In genomic region chr2:239368906-239369584, GRCh38 we compare ENCODE assay signal across 8 cellular contexts. TPM values are rescaled to one million over a fixed set of nuclear protein-coding genes. Genes with fewer than 3 reads are reported as not detected.
A peak's percentile ranks its signal among the peaks of the same experiment; 100 is the strongest.
DNase-seq lines count a peak whose midpoint lies in the region; ATAC-seq lines count a peak whose summit lies in the region.

No MANE protein-coding gene starts in this region.

- CTCF ChIA-PET in activated CD4-positive, alpha-beta T cell treated with anti-CD3 and anti-CD28 coated beads for 36 hours (lab: Charles Lee) = interaction anchor here (1.0 to 2.7 kb wide), 4 partner anchors 9 to 75 kb away, joined by 3 to 21 read pairs (median 4); no protein-coding TSS in a partner anchor

- peak overlapping the region; percentile 90 for H3K27ac Mint-ChIP-seq in activated CD4-positive, alpha-beta T cell treated with anti-CD3 and anti-CD28 coated beads for 36 hours
- peak overlapping the region; percentile 92 for H3K27ac Mint-ChIP-seq in activated T-helper 1 cell treated with anti-CD3 and anti-CD28 coated beads, Interleukin-12 subunit alpha, Interleukin-12 subunit beta, Interleukin-2, Interleukin-4 antibody, amounts not matched to agents 30 ng/mL and 10 ng/mL and 1 ng/mL, durations not matched to agents 14 hours and 24 hours and 36 hours

- H3K36me3 Mint-ChIP-seq in activated CD4-positive, alpha-beta T cell treated with anti-CD3 and anti-CD28 coated beads for 36 hours (ENCODE audit: low read depth) = peaks cover 5% of the 10 kb centered on the region
- peaks cover 12% of the 10 kb centered on the region for H3K36me3 Mint-ChIP-seq in activated T-helper 1 cell treated with anti-CD3 and anti-CD28 coated beads, Interleukin-12 subunit alpha, Interleukin-12 subunit beta, Interleukin-2, Interleukin-4 antibody, amounts not matched to agents 30 ng/mL and 10 ng/mL and 1 ng/mL, durations not matched to agents 14 hours and 24 hours and 36 hours (ENCODE audit: low read depth)

- DNase-seq in activated CD4-positive, alpha-beta T cell treated with anti-CD3 and anti-CD28 coated beads for 36 hours = no peak
- DNase-seq in activated CD4-positive, alpha-beta T cell treated with anti-CD3 and anti-CD28 coated beads for 4 hours = no peak
- DNase-seq in activated T-helper 1 cell treated with anti-CD3 and anti-CD28 coated beads, Interleukin-12 subunit alpha, Interleukin-12 subunit beta, Interleukin-2, Interleukin-4 antibody, amounts not matched to agents 30 ng/mL and 10 ng/mL and 1 ng/mL, durations not matched to agents 14 hours and 24 hours and 36 hours (ENCODE audit: low spot score) = no peak
- DNase-seq in sciatic nerve (ENCODE audit: low spot score) = peak; percentile 53
- no peak for DNase-seq in NCI-H1048 (lab: John Stamatoyannopoulos, UW)
- no peak for DNase-seq in AML-193 (lab: John Stamatoyannopoulos, UW)
- no peak for DNase-seq in OCI-M1 (lab: John Stamatoyannopoulos, UW)

- no peaks in the 10 kb centered on the region for H3K9me3 Mint-ChIP-seq in activated CD4-positive, alpha-beta T cell treated with anti-CD3 and anti-CD28 coated beads for 36 hours (ENCODE audit: low read depth)
- no peaks in the 10 kb centered on the region for H3K9me3 Mint-ChIP-seq in activated T-helper 1 cell treated with anti-CD3 and anti-CD28 coated beads, Interleukin-12 subunit alpha, Interleukin-12 subunit beta, Interleukin-2, Interleukin-4 antibody, amounts not matched to agents 30 ng/mL and 10 ng/mL and 1 ng/mL, durations not matched to agents 14 hours and 24 hours and 36 hours

- peaks cover 11% of the 10 kb centered on the region for H3K4me1 Mint-ChIP-seq in activated CD4-positive, alpha-beta T cell treated with anti-CD3 and anti-CD28 coated beads for 36 hours
- peaks cover 33% of the 10 kb centered on the region for H3K4me1 Mint-ChIP-seq in activated T-helper 1 cell treated with anti-CD3 and anti-CD28 coated beads, Interleukin-12 subunit alpha, Interleukin-12 subunit beta, Interleukin-2, Interleukin-4 antibody, amounts not matched to agents 30 ng/mL and 10 ng/mL and 1 ng/mL, durations not matched to agents 14 hours and 24 hours and 36 hours (ENCODE audit: low read depth)

- intact Hi-C loops in activated CD4-positive, alpha-beta T cell treated with anti-CD3 and anti-CD28 coated beads for 36 hours (cut with DNase I, micrococcal nuclease) = loop anchor here (1.0 to 2.0 kb wide), 5 partner anchors 12 to 48 kb away; partner anchors contain the start of gene HDAC4 (in 2 of the 2)
- intact Hi-C loops in activated T-helper 1 cell treated with anti-CD3 and anti-CD28 coated beads, Interleukin-12 subunit alpha, Interleukin-12 subunit beta, Interleukin-2, Interleukin-4 antibody, amounts not matched to agents 30 ng/mL and 10 ng/mL and 1 ng/mL, durations not matched to agents 14 hours and 24 hours and 36 hours (cut with micrococcal nuclease) = loop anchor here (1.0 kb wide), 8 partner anchors 12 to 110 kb away; partner anchors contain the start of gene HDAC4
- intact Hi-C loops in sciatic nerve (cut with DNase I) = no loop called here

- H3K27me3 Mint-ChIP-seq in activated CD4-positive, alpha-beta T cell treated with anti-CD3 and anti-CD28 coated beads for 36 hours = no peaks in the 10 kb centered on the region
- no peaks in the 10 kb centered on the region for H3K27me3 Mint-ChIP-seq in activated T-helper 1 cell treated with anti-CD3 and anti-CD28 coated beads, Interleukin-12 subunit alpha, Interleukin-12 subunit beta, Interleukin-2, Interleukin-4 antibody, amounts not matched to agents 30 ng/mL and 10 ng/mL and 1 ng/mL, durations not matched to agents 14 hours and 24 hours and 36 hours (ENCODE audit: insufficient read depth)

- H3K4me3 Mint-ChIP-seq in activated CD4-positive, alpha-beta T cell treated with anti-CD3 and anti-CD28 coated beads for 36 hours = peak overlapping the region; percentile 70
- no peak overlapping the region for H3K4me3 Mint-ChIP-seq in activated T-helper 1 cell treated with anti-CD3 and anti-CD28 coated beads, Interleukin-12 subunit alpha, Interleukin-12 subunit beta, Interleukin-2, Interleukin-4 antibody, amounts not matched to agents 30 ng/mL and 10 ng/mL and 1 ng/mL, durations not matched to agents 14 hours and 24 hours and 36 hours

- ATAC-seq in activated CD4-positive, alpha-beta T cell treated with anti-CD3 and anti-CD28 coated beads for 36 hours = no peak
- ATAC-seq in HG02938 (IDR thresholded peaks at IDR 0.05; ENCODE audit: unreplicated experiment) (peak; percentile 24), sciatic nerve (no peak)

- POLR2A ChIA-PET in activated CD4-positive, alpha-beta T cell treated with anti-CD3 and anti-CD28 coated beads for 36 hours (lab: Charles Lee) = interaction anchor here (0.6 to 3.3 kb wide), 7 partner anchors 12 to 223 kb away, joined by 3 to 40 read pairs (median 4); partner anchors contain the start of gene HDAC4

RNA-seq across cellular contexts. Expression of gene HDAC4, which starts 31.8 kb away (rescaled TPM):
- 10 to 100 TPM; 25.4 to 30.4 TPM for total RNA-seq in activated CD4-positive, alpha-beta T cell treated with anti-CD3 and anti-CD28 coated beads for 36 hours
- 41.3 and 42.1 TPM in 2 replicates for total RNA-seq in activated T-helper 1 cell treated with anti-CD3 and anti-CD28 coated beads, Interleukin-12 subunit alpha, Interleukin-12 subunit beta, Interleukin-2, Interleukin-4 antibody, amounts not matched to agents 30 ng/mL and 10 ng/mL and 1 ng/mL, durations not matched to agents 14 hours and 24 hours and 36 hours
- total RNA-seq in sciatic nerve = 99.5 TPM
